Comparison of ENCODE assay signal across 16 cellular contexts in the genomic region with DNA sequence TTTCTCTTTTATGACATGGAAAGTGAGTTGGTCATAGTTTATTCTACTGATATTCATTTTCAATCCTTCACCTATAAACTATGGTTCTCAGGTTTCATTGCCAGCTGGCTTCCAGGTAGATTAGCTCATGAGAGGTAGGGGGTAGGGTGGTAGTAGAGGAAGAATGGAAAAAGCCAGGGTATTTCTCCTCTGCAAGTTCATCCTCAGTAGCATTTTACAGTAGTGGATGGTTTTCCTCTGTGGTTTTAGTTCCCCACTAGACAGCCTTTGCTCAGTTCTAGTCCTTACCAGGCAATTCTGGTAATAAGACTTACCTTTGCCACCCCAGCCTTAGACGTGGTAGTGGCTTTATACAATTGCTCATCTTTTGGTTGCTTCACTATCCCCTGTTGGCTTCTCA. TPM values are rescaled to one million over a fixed set of nuclear protein-coding genes. Genes with fewer than 3 reads are reported as not detected.
A peak's percentile ranks its signal among the peaks of the same experiment; 100 is the strongest.
DNase-seq lines count a peak whose midpoint lies in the region; ATAC-seq lines count a peak whose summit lies in the region.
"Had no signal": no experiment of that assay in that cellular context is flagged by ENCODE, and none has a peak within 500 bp of the region (broad histone marks: within the 10 kb centered on the region; RNA-seq: fewer than 3 reads in every experiment).

No MANE protein-coding gene starts in this region.

- ATAC-seq in aorta (ENCODE audit: low FRiP score) (no peak), GM21447 (IDR thresholded peaks at IDR 0.05; ENCODE audit: unreplicated experiment) (no peak)
- ATAC-seq: HCT116 had no signal

- no peaks in the 10 kb centered on the region for H3K4me1 ChIP-seq in aorta (ENCODE audit: control insufficient read depth in 1 of 2, insufficient read depth in 2 of 2, low read length in 2 of 2)
- H3K4me1 ChIP-seq: BLaER1 had no signal

- DNase-seq in NCI-H2029 (lab: John Stamatoyannopoulos, UW) (peak; percentile 30), NCI-H2029 treated with DMSO at 0.1 percent for 48 hours (lab: John Stamatoyannopoulos, UW) (no peak), DMS53 treated with DMSO at 0.1 percent for 48 hours (lab: John Stamatoyannopoulos, UW; ENCODE audit: unreplicated experiment) (peak; percentile 39), NCI-H1436 treated with DMSO at 0.1 percent for 48 hours (lab: John Stamatoyannopoulos, UW) (peak; percentile 50), NCI-H510A treated with DMSO at 0.1 percent for 48 hours (lab: John Stamatoyannopoulos, UW) (peak; percentile 79), HPDE6-E6E7 (ENCODE audit: extremely low spot score) (no peak), aorta (no peak)
- DNase-seq: CD8-positive, alpha-beta memory T cell; KG1; NCI-H446 treated with DMSO at 0.1 percent for 48 hours; SW 1271 had no signal

- H3K27ac ChIP-seq in aorta (ENCODE audit: low read depth in 1 of 2, low read length in 2 of 2) = no peak overlapping the region
- H3K27ac ChIP-seq: BLaER1 had no signal

- intact Hi-C loops in aorta (cut with DNase I) = no loop called here

- H3K9me3 ChIP-seq in aorta (ENCODE audit: control insufficient read depth, low read length) = no peaks in the 10 kb centered on the region
- H3K9me3 ChIP-seq: BLaER1 had no signal

- no peaks in the 10 kb centered on the region for H3K27me3 ChIP-seq in aorta (ENCODE audit: control insufficient read depth in 1 of 2, insufficient read depth in 2 of 2, low read length in 1 of 2)
- H3K27me3 ChIP-seq: BLaER1 had no signal

- H3K36me3 ChIP-seq in aorta (ENCODE audit: control insufficient read depth in 1 of 2, insufficient read depth in 2 of 2, low read length in 1 of 2) = no peaks in the 10 kb centered on the region
- H3K36me3 ChIP-seq: BLaER1 had no signal

- no peak overlapping the region for H3K4me3 ChIP-seq in aorta (ENCODE audit: low read length in 2 of 2)
- H3K4me3 ChIP-seq: BLaER1 had no signal

- WGBS in aorta, 2 donors = 84 to 91% methylated on average over 1 of the region's 1 CpG

RNA-seq across cellular contexts. Expression of a gene that starts 8.9 kb away (rescaled TPM):
- not detected for total RNA-seq in aorta
- polyA plus RNA-seq in aorta = not detected
- total RNA-seq: A172; CD8-positive, alpha-beta memory T cell; T-helper 2 cell treated with Interferon-gamma antibody and Interleukin-4, amounts not matched to agents 100 ng/mL and 5 ng/mL, for 36 hours had no signal
- polyA plus RNA-seq: CD8-positive, alpha-beta memory T cell had no signal

Comparison
In these comparisons a context has a peak if more than half of its experiments do, and no peak if none do; other contexts are left out.
1. DNase-seq: peak in NCI-H2029 (single experiment), DMS53 treated with DMSO at 0.1 percent for 48 hours (single experiment), NCI-H1436 treated with DMSO at 0.1 percent for 48 hours (single experiment) and NCI-H510A treated with DMSO at 0.1 percent for 48 hours (single experiment); none in NCI-H2029 treated with DMSO at 0.1 percent for 48 hours (single experiment), HPDE6-E6E7 (single experiment) and aorta (0 of 2).